Comparison of ENCODE assay signal across 14 cellular contexts in genomic region chr17:17771498-17772201, GRCh38.
"Had no signal": no experiment of that assay in that cellular context is flagged by ENCODE, and none has a peak within 500 bp of the region (broad histone marks: within the 10 kb centered on the region; RNA-seq: fewer than 3 reads in every experiment).

No MANE protein-coding gene starts in this region.

- H3K4me3 ChIP-seq: testis, uterus had no signal

- H3K36me3 Mint-ChIP-seq: activated CD4-positive, alpha-beta memory T cell treated with anti-CD3 and anti-CD28 coated beads for 36 hours; activated naive CD8-positive, alpha-beta T cell had no signal

- H3K27ac Mint-ChIP-seq: activated CD4-positive, alpha-beta memory T cell treated with anti-CD3 and anti-CD28 coated beads for 36 hours; activated naive CD8-positive, alpha-beta T cell; stimulated activated naive CD8-positive, alpha-beta T cell treated with anti-CD3 and anti-CD28 coated beads, Interleukin-15, Interleukin-2, amounts not matched to agents 100 ng/mL and 50 ng/mL, for 24 hours had no signal

- H3K27me3 ChIP-seq: testis, uterus had no signal

- H3K4me3 Mint-ChIP-seq: activated CD4-positive, alpha-beta memory T cell treated with anti-CD3 and anti-CD28 coated beads for 36 hours; activated naive CD8-positive, alpha-beta T cell; activated T-cell treated with anti-CD3 and anti-CD28 coated beads, Interleukin-2, amount 50 U/mL, for 4 hours; stimulated activated naive CD8-positive, alpha-beta T cell treated with anti-CD3 and anti-CD28 coated beads, Interleukin-15, Interleukin-2, amounts not matched to agents 100 ng/mL and 50 ng/mL, for 24 hours had no signal

- ATAC-seq: activated T-cell treated with anti-CD3 and anti-CD28 coated beads, Interleukin-2, amount 50 U/mL, for 4 hours; sciatic nerve had no signal

- H3K27me3 Mint-ChIP-seq: activated CD4-positive, alpha-beta memory T cell treated with anti-CD3 and anti-CD28 coated beads for 36 hours; activated naive CD8-positive, alpha-beta T cell; progenitor cell of endocrine pancreas; stimulated activated naive CD8-positive, alpha-beta T cell treated with anti-CD3 and anti-CD28 coated beads, Interleukin-15, Interleukin-2, amounts not matched to agents 100 ng/mL and 50 ng/mL, for 24 hours had no signal

- H3K36me3 ChIP-seq: uterus had no signal

- DNase-seq: activated CD4-positive, alpha-beta memory T cell treated with anti-CD3 and anti-CD28 coated beads for 36 hours; activated CD4-positive, alpha-beta T cell treated with anti-CD3 and anti-CD28 coated beads for 1 hour; activated gamma-delta T cell; activated T-cell treated with anti-CD3 and anti-CD28 coated beads, Interleukin-2, amount 50 U/mL, for 4 hours; amygdala; foreskin melanocyte; occipital lobe; stimulated activated CD4-positive, alpha-beta T cell treated with anti-CD3 and anti-CD28 coated beads, Interleukin-2, amount 100 ng/mL, for 24 hours; testis; uterus had no signal

- H3K9me3 ChIP-seq: testis, uterus had no signal

- H3K9me3 Mint-ChIP-seq: activated CD4-positive, alpha-beta memory T cell treated with anti-CD3 and anti-CD28 coated beads for 36 hours; activated T-cell treated with anti-CD3 and anti-CD28 coated beads, Interleukin-2, amount 50 U/mL, for 4 hours; stimulated activated naive CD8-positive, alpha-beta T cell treated with anti-CD3 and anti-CD28 coated beads, Interleukin-15, Interleukin-2, amounts not matched to agents 100 ng/mL and 50 ng/mL, for 24 hours had no signal

- H3K27ac ChIP-seq: testis had no signal
